In the genomic region with DNA sequence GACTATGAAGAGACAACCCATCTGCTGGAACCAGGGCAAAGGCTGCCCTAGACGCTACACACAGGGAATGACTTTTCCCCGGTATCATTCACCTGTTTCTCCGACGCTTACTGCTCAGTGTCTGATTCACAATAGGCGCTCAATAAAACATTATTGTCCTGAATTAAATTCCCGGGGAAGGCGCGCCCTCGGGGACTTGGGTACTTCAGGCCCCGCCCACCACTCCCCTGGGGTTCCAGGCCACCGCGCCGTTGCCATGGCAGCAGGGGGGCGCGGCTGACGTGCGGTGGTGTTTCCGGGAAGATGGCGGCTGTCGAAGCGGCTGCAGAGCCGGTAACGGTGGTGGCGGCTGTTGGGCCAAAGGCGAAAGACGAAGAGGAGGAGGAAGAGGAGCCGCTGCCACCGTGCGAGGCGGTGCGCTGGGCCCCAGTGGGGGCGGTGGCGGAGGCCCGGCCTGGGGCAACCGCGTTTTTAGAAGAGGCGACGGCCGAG, we compare ENCODE assay signal across 8 cellular contexts. TPM values are rescaled to one million over a fixed set of nuclear protein-coding genes. Genes with fewer than 3 reads are reported as not detected.
A peak's percentile ranks its signal among the peaks of the same experiment; 100 is the strongest.
DNase-seq lines count a peak whose midpoint lies in the region; ATAC-seq and TF ChIP-seq lines count a peak whose summit lies in the region.

A gene (plus strand): TSS at position 292 of the 492 bp plus-strand sequence. CDS start 12 bp downstream, at position 304.

- no peaks in the 10 kb centered on the region; the same call in none of the 2 replicates for H3K36me3 ChIP-seq in Panc1 (ENCODE audit: control insufficient read depth, insufficient read depth, low read length)
- H3K36me3 ChIP-seq in fibroblast of lung (ENCODE audit: control insufficient read depth, insufficient read depth, low read length): no peaks in the 10 kb centered on the region

- H3K4me3 ChIP-seq in Panc1 (ENCODE audit: low read depth in 2 of 2, low read length in 2 of 2) (peak within 1 kb of the TSS; percentile 68 to 78), fibroblast of lung (replicated peaks in 1 of 4; ENCODE audit: control extremely low read depth in 1 of 4, insufficient read depth in 1 of 4, low read depth in 3 of 4, low read length in 4 of 4) (peak within 1 kb of the TSS; percentile 85 to 95 (median 90))

- TF ChIP-seq CTCF in Panc1 (IDR thresholded peaks at IDR 0.05) (no peak), fibroblast of lung (conservative IDR thresholded peaks at IDR 0.05 in 1 of 2, IDR thresholded peaks at IDR 0.05 in 1 of 2; ENCODE audit: low read depth in 1 of 2, low read length in 2 of 2) (no peak)

- H3K4me1 ChIP-seq in Panc1 (ENCODE audit: control insufficient read depth, insufficient read depth, low read length) (peaks cover 14% of the 10 kb centered on the region; the same call in 1 of the 2 replicates), fibroblast of lung (ENCODE audit: control insufficient read depth, extremely low read depth, insufficient read depth, low read length) (peaks cover 6% of the 10 kb centered on the region)

- peak within 1 kb of the TSS; percentile 76 for H3K27ac ChIP-seq in Panc1 (ENCODE audit: low read length)
- peak within 1 kb of the TSS; percentile 77 for H3K27ac ChIP-seq in fibroblast of lung (ENCODE audit: insufficient read depth, low read length)

- CTCF ChIA-PET in Panc1 (lab: Charles Lee): no interaction called here

- H3K9me3 Mint-ChIP-seq in naive thymus-derived CD8-positive, alpha-beta T cell: no peaks in the 10 kb centered on the region
- no peaks in the 10 kb centered on the region for H3K9me3 Mint-ChIP-seq in stimulated activated naive B cell treated with anti-CD40 and anti-IgM and Interleukin-4, amounts not matched to agents 10 μg/mL and 1 μg/mL and 100 μg/mL, for 72 hours

- intact Hi-C loops in Panc1 (cut with micrococcal nuclease; ENCODE audit: unreplicated experiment): no loop called here

- peaks cover 0 to 16% (median 2%) of the 10 kb centered on the region in 3 donors for H3K36me3 Mint-ChIP-seq in naive thymus-derived CD8-positive, alpha-beta T cell
- peaks cover 12 to 22% of the 10 kb centered on the region in 2 donors for H3K36me3 Mint-ChIP-seq in stimulated activated naive B cell treated with anti-CD40 and anti-IgM and Interleukin-4, amounts not matched to agents 10 μg/mL and 1 μg/mL and 100 μg/mL, for 72 hours

- H3K27me3 ChIP-seq in Panc1 (ENCODE audit: control insufficient read depth, insufficient read depth, low read length): no peaks in the 10 kb centered on the region
- H3K27me3 ChIP-seq in fibroblast of lung (ENCODE audit: control insufficient read depth, insufficient read depth, low read length): no peaks in the 10 kb centered on the region

- no TSS peak for BruUV-seq in Panc1 (replicated peaks; lab: Mats Ljungman, UMichigan)

- peak within 1 kb of the TSS; percentile 92 to 99 (median 96) for H3K27ac Mint-ChIP-seq in naive thymus-derived CD8-positive, alpha-beta T cell
- peak within 1 kb of the TSS; percentile 98 for H3K27ac Mint-ChIP-seq in stimulated activated naive B cell treated with anti-CD40 and anti-IgM and Interleukin-4, amounts not matched to agents 10 μg/mL and 1 μg/mL and 100 μg/mL, for 72 hours

- no peaks in the 10 kb centered on the region for H3K27me3 Mint-ChIP-seq in naive thymus-derived CD8-positive, alpha-beta T cell
- H3K27me3 Mint-ChIP-seq in stimulated activated naive B cell treated with anti-CD40 and anti-IgM and Interleukin-4, amounts not matched to agents 10 μg/mL and 1 μg/mL and 100 μg/mL, for 72 hours: no peaks in the 10 kb centered on the region

- POLR2A ChIA-PET in Panc1 (lab: Charles Lee): interaction anchor here (1.0 kb wide), 1 partner anchor 18 kb away, joined by 4 read pairs; a partner anchor contains a TSS
- POLR2A ChIA-PET in naive thymus-derived CD8-positive, alpha-beta T cell (lab: Charles Lee): interaction anchor here (0.8 to 2.9 kb wide), 6 partner anchors 12 to 380 kb away, joined by 3 to 18 read pairs (median 4); a partner anchor contains a TSS

- H4K20me1 ChIP-seq in fibroblast of lung (ENCODE audit: control insufficient read depth, extremely low read depth, insufficient read depth, low read length): no peaks in the 10 kb centered on the region

- peak within 1 kb of the TSS; percentile 82 for H3K9ac ChIP-seq in fibroblast of lung (ENCODE audit: insufficient read depth, low read length)

- peak within 1 kb of the TSS; percentile 99 for H3K4me2 ChIP-seq in fibroblast of lung (ENCODE audit: extremely low read depth, insufficient read depth, low read length)

- DNase-seq in COLO668 (lab: John Stamatoyannopoulos, UW; ENCODE audit: unreplicated experiment): peak; percentile 92
- peak; percentile 90 for DNase-seq in KBM-7
- DNase-seq in Panc1 (ENCODE audit: low read depth, low spot score): no peak
- DNase-seq in activated T-helper 1 cell treated with Interleukin-2 at 50 U/mL for 16 hours (ENCODE audit: low read depth): peak; percentile 86
- peak; percentile 78 to 80 for DNase-seq in fibroblast of lung (ENCODE audit: low read depth in 2 of 2)
- DNase-seq in naive thymus-derived CD8-positive, alpha-beta T cell: peak; percentile 85 to 94 (median 89)
- DNase-seq in stimulated activated naive B cell treated with anti-CD40 and anti-IgM and Interleukin-4, amounts not matched to agents 10 μg/mL and 1 μg/mL and 100 μg/mL, for 72 hours: peak; percentile 81

- H2AFZ ChIP-seq in fibroblast of lung (ENCODE audit: low read length): peak within 1 kb of the TSS; percentile 79

- peak within 1 kb of the TSS; percentile 91 to 100 (median 98) for H3K4me3 Mint-ChIP-seq in naive thymus-derived CD8-positive, alpha-beta T cell
- peak within 1 kb of the TSS; percentile 86 to 99 for H3K4me3 Mint-ChIP-seq in stimulated activated naive B cell treated with anti-CD40 and anti-IgM and Interleukin-4, amounts not matched to agents 10 μg/mL and 1 μg/mL and 100 μg/mL, for 72 hours

- ATAC-seq in GM21447 (IDR thresholded peaks at IDR 0.05; ENCODE audit: unreplicated experiment) (peak; percentile 57), Panc1 (peak; percentile 96)
- ATAC-seq in naive thymus-derived CD8-positive, alpha-beta T cell: peak; percentile 85 to 90
- ATAC-seq in stimulated activated naive B cell treated with anti-CD40 and anti-IgM and Interleukin-4, amounts not matched to agents 10 μg/mL and 1 μg/mL and 100 μg/mL, for 72 hours (replicated peaks): peak; percentile 68 to 74

- peaks cover 18% of the 10 kb centered on the region for H3K79me2 ChIP-seq in fibroblast of lung (ENCODE audit: control insufficient read depth, insufficient read depth, low read length)

- H3K9me3 ChIP-seq in Panc1 (ENCODE audit: control insufficient read depth, insufficient read depth, low read depth, low read length) (no peaks in the 10 kb centered on the region), fibroblast of lung (ENCODE audit: control insufficient read depth, insufficient read depth, low read depth, low read length) (no peaks in the 10 kb centered on the region)

- peaks cover 16 to 51% (median 39%) of the 10 kb centered on the region in 4 donors for H3K4me1 Mint-ChIP-seq in naive thymus-derived CD8-positive, alpha-beta T cell
- peaks cover 26 to 65% of the 10 kb centered on the region in 2 donors for H3K4me1 Mint-ChIP-seq in stimulated activated naive B cell treated with anti-CD40 and anti-IgM and Interleukin-4, amounts not matched to agents 10 μg/mL and 1 μg/mL and 100 μg/mL, for 72 hours

- in situ Hi-C loops in KBM-7 (cut with MboI; ENCODE audit: low pct_unique_long_range_greater_than_20kb, low sequenced_read_pairs): no loop called here
- in situ Hi-C loops in Panc1 (cut with HindIII; ENCODE audit: low pct_unique_long_range_greater_than_20kb, low sequenced_read_pairs): no loop called here

RNA-seq across cellular contexts. Expression of the gene that starts here (rescaled TPM):
- 11.2 TPM for total RNA-seq in Panc1 (2021; ENCODE audit: unreplicated experiment)
- polyA plus RNA-seq in Panc1 (2012; ENCODE audit: insufficient read length): 9.0 TPM
- total RNA-seq in fibroblast of lung: 7.7 and 8.8 TPM in 2 replicates
- polyA plus RNA-seq in fibroblast of lung: 6.3 and 8.0 TPM in 2 replicates
- 5.6 and 7.2 TPM in 2 replicates for polyA plus RNA-seq in fibroblast of lung (2012)
- polyA minus RNA-seq in fibroblast of lung (ENCODE audit: low replicate concordance): 11.5 and 15.9 TPM in 2 replicates
- 10 to 100 TPM; 18.6 to 18.8 TPM for total RNA-seq in naive thymus-derived CD8-positive, alpha-beta T cell
- 10 to 100 TPM; 11.8 to 15.9 (median 14.6) TPM for polyA plus RNA-seq in naive thymus-derived CD8-positive, alpha-beta T cell
